ENCODE assay signal across 1 cellular context in the genomic region with DNA sequence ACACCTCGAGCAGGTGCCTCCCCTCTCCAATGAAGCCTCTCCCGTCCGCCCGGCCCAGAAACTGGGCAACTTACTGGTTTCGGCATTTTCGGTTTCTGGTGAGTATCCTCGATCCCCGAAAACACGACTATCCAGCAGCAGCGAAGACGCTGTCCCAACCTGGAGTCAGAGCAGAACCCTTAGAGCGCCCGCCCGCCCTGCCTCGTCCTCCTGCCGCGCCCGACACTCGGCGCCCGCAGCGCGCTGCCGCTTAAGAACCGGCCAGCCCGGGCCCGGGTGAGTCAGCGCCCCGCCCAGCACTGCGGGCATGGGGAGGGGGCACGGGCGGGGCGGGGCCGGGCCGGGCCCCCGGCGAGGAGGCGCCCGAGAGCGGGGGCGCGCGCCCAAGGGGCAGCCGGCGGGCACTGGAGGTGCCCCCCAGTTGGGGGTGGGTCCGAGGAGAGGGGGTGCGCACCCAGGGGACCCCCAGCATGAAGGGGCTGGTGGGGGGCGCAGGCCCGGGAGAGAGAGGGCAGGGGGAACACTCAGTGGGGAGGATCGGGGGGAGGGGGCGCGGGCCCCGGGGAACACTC.
TF ChIP-seq lines count a peak whose summit lies in the region.

No MANE protein-coding gene starts in this region.

TF ChIP-seq in GM12878, 131 proteins besides CTCF, POLR2A, EP300 and RAD21 (continued from another document and continues in another):
- TF ChIP-seq, protein P1, sequence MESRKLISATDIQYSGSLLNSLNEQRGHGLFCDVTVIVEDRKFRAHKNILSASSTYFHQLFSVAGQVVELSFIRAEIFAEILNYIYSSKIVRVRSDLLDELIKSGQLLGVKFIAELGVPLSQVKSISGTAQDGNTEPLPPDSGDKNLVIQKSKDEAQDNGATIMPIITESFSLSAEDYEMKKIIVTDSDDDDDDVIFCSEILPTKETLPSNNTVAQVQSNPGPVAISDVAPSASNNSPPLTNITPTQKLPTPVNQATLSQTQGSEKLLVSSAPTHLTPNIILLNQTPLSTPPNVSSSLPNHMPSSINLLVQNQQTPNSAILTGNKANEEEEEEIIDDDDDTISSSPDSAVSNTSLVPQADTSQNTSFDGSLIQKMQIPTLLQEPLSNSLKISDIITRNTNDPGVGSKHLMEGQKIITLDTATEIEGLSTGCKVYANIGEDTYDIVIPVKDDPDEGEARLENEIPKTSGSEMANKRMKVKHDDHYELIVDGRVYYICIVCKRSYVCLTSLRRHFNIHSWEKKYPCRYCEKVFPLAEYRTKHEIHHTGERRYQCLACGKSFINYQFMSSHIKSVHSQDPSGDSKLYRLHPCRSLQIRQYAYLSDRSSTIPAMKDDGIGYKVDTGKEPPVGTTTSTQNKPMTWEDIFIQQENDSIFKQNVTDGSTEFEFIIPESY (IDR thresholded peaks at IDR 0.05), result no peak
- no peak for TF ChIP-seq ASH2L (IDR thresholded peaks at IDR 0.05; ENCODE audit: borderline replicate concordance, low read depth)
- TF ChIP-seq, protein P2, sequence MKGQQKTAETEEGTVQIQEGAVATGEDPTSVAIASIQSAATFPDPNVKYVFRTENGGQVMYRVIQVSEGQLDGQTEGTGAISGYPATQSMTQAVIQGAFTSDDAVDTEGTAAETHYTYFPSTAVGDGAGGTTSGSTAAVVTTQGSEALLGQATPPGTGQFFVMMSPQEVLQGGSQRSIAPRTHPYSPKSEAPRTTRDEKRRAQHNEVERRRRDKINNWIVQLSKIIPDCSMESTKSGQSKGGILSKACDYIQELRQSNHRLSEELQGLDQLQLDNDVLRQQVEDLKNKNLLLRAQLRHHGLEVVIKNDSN (IDR thresholded peaks at IDR 0.05; ENCODE audit: borderline replicate concordance, extremely low read length, insufficient read depth, low read depth, low read length), result no peak
- TF ChIP-seq EZH2 (IDR thresholded peaks at IDR 0.05; ENCODE audit: borderline replicate concordance, control insufficient read depth, low read depth, low read length), result no peak
- peak; percentile 84; the same call in 1 of the 2 replicates for TF ChIP-seq TAF1 (IDR thresholded peaks at IDR 0.05; ENCODE audit: borderline replicate concordance, low read depth, low read length)
- TF ChIP-seq ZNF24 (IDR thresholded peaks at IDR 0.05), result 0 out of 2 replicates have a peak, but pooled peaks have one; percentile 24
- TF ChIP-seq FOS (IDR thresholded peaks at IDR 0.05; ENCODE audit: borderline replicate concordance, extremely low read depth, insufficient read length), result no peak
- peak; percentile 50; the same call in 1 of the 2 replicates for TF ChIP-seq DPF2 (IDR thresholded peaks at IDR 0.05)
- TF ChIP-seq POLR2AphosphoS5 (IDR thresholded peaks at IDR 0.05; ENCODE audit: low read length), result peak; percentile 94
- TF ChIP-seq SIX5 (IDR thresholded peaks at IDR 0.05; ENCODE audit: low read depth, low read length, severe bottlenecking), result no peak
- TF ChIP-seq BCL11A (IDR thresholded peaks at IDR 0.05; ENCODE audit: low read depth, low read length), result no peak
- TF ChIP-seq E2F4 (IDR thresholded peaks at IDR 0.05; ENCODE audit: low read depth, low read length), result no peak
- TF ChIP-seq RFX5 (IDR thresholded peaks at IDR 0.05; ENCODE audit: low read depth, low read length), result no peak
- no peak for TF ChIP-seq STAT3 (IDR thresholded peaks at IDR 0.05; ENCODE audit: low read depth, low read length)
- TF ChIP-seq CHD1 (IDR thresholded peaks at IDR 0.05; ENCODE audit: low read depth, low read length), result no peak
- no peak for TF ChIP-seq JUND (IDR thresholded peaks at IDR 0.05; ENCODE audit: low read depth, low read length)
- TF ChIP-seq, protein P3, sequence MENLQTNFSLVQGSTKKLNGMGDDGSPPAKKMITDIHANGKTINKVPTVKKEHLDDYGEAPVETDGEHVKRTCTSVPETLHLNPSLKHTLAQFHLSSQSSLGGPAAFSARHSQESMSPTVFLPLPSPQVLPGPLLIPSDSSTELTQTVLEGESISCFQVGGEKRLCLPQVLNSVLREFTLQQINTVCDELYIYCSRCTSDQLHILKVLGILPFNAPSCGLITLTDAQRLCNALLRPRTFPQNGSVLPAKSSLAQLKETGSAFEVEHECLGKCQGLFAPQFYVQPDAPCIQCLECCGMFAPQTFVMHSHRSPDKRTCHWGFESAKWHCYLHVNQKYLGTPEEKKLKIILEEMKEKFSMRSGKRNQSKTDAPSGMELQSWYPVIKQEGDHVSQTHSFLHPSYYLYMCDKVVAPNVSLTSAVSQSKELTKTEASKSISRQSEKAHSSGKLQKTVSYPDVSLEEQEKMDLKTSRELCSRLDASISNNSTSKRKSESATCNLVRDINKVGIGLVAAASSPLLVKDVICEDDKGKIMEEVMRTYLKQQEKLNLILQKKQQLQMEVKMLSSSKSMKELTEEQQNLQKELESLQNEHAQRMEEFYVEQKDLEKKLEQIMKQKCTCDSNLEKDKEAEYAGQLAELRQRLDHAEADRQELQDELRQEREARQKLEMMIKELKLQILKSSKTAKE (IDR thresholded peaks at IDR 0.05; ENCODE audit: low read depth, poor library complexity, severe bottlenecking), result no peak
- TF ChIP-seq RUNX3 (IDR thresholded peaks at IDR 0.05; ENCODE audit: low read length), result no peak
- 0 out of 2 replicates have a peak, but pooled peaks have one; percentile 31 for TF ChIP-seq CBFB (IDR thresholded peaks at IDR 0.05; ENCODE audit: low read depth)
- no peak for TF ChIP-seq MEF2A (IDR thresholded peaks at IDR 0.05; ENCODE audit: insufficient read depth, low read depth, low read length)
- TF ChIP-seq ATF2 (IDR thresholded peaks at IDR 0.05; ENCODE audit: low read length), result no peak
- TF ChIP-seq MTA2 (IDR thresholded peaks at IDR 0.05; ENCODE audit: low read depth), result no peak
- TF ChIP-seq CHD4 (IDR thresholded peaks at IDR 0.05), result no peak
- TF ChIP-seq TCF12 (IDR thresholded peaks at IDR 0.05; ENCODE audit: low read depth, low read length), result peak; percentile 63; the same call in 1 of the 2 replicates
- TF ChIP-seq, protein P4, sequence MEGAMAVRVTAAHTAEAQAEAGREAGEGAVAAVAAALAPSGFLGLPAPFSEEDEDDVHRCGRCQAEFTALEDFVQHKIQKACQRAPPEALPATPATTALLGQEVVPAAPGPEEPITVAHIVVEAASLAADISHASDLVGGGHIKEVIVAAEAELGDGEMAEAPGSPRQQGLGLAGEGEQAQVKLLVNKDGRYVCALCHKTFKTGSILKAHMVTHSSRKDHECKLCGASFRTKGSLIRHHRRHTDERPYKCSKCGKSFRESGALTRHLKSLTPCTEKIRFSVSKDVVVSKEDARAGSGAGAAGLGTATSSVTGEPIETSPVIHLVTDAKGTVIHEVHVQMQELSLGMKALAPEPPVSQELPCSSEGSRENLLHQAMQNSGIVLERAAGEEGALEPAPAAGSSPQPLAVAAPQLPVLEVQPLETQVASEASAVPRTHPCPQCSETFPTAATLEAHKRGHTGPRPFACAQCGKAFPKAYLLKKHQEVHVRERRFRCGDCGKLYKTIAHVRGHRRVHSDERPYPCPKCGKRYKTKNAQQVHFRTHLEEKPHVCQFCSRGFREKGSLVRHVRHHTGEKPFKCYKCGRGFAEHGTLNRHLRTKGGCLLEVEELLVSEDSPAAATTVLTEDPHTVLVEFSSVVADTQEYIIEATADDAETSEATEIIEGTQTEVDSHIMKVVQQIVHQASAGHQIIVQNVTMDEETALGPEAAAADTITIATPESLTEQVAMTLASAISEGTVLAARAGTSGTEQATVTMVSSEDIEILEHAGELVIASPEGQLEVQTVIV (IDR thresholded peaks at IDR 0.05; ENCODE audit: borderline replicate concordance, partially characterized antibody), result no peak
- TF ChIP-seq, protein P5, sequence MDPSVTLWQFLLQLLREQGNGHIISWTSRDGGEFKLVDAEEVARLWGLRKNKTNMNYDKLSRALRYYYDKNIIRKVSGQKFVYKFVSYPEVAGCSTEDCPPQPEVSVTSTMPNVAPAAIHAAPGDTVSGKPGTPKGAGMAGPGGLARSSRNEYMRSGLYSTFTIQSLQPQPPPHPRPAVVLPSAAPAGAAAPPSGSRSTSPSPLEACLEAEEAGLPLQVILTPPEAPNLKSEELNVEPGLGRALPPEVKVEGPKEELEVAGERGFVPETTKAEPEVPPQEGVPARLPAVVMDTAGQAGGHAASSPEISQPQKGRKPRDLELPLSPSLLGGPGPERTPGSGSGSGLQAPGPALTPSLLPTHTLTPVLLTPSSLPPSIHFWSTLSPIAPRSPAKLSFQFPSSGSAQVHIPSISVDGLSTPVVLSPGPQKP (IDR thresholded peaks at IDR 0.05; ENCODE audit: low read depth, low read length), result no peak
- TF ChIP-seq CBX3 (IDR thresholded peaks at IDR 0.05; ENCODE audit: borderline replicate concordance, low read depth), result no peak
- TF ChIP-seq, protein P6, sequence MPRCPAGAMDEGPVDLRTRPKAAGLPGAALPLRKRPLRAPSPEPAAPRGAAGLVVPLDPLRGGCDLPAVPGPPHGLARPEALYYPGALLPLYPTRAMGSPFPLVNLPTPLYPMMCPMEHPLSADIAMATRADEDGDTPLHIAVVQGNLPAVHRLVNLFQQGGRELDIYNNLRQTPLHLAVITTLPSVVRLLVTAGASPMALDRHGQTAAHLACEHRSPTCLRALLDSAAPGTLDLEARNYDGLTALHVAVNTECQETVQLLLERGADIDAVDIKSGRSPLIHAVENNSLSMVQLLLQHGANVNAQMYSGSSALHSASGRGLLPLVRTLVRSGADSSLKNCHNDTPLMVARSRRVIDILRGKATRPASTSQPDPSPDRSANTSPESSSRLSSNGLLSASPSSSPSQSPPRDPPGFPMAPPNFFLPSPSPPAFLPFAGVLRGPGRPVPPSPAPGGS (IDR thresholded peaks at IDR 0.05; ENCODE audit: borderline replicate concordance, insufficient read depth, low read depth, low read length, poor library complexity, severe bottlenecking), result no peak
- TF ChIP-seq, protein P7, sequence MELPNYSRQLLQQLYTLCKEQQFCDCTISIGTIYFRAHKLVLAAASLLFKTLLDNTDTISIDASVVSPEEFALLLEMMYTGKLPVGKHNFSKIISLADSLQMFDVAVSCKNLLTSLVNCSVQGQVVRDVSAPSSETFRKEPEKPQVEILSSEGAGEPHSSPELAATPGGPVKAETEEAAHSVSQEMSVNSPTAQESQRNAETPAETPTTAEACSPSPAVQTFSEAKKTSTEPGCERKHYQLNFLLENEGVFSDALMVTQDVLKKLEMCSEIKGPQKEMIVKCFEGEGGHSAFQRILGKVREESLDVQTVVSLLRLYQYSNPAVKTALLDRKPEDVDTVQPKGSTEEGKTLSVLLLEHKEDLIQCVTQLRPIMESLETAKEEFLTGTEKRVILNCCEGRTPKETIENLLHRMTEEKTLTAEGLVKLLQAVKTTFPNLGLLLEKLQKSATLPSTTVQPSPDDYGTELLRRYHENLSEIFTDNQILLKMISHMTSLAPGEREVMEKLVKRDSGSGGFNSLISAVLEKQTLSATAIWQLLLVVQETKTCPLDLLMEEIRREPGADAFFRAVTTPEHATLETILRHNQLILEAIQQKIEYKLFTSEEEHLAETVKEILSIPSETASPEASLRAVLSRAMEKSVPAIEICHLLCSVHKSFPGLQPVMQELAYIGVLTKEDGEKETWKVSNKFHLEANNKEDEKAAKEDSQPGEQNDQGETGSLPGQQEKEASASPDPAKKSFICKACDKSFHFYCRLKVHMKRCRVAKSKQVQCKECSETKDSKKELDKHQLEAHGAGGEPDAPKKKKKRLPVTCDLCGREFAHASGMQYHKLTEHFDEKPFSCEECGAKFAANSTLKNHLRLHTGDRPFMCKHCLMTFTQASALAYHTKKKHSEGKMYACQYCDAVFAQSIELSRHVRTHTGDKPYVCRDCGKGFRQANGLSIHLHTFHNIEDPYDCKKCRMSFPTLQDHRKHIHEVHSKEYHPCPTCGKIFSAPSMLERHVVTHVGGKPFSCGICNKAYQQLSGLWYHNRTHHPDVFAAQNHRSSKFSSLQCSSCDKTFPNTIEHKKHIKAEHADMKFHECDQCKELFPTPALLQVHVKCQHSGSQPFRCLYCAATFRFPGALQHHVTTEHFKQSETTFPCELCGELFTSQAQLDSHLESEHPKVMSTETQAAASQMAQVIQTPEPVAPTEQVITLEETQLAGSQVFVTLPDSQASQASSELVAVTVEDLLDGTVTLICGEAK (IDR thresholded peaks at IDR 0.05; ENCODE audit: borderline replicate concordance), result no peak
- TF ChIP-seq BHLHE40 (IDR thresholded peaks at IDR 0.05; ENCODE audit: borderline replicate concordance in 1 of 2, low read depth in 2 of 2, low read length in 1 of 2), result peak; percentile 52 to 79; a peak in 3 of 4 replicates
- TF ChIP-seq, protein P8, sequence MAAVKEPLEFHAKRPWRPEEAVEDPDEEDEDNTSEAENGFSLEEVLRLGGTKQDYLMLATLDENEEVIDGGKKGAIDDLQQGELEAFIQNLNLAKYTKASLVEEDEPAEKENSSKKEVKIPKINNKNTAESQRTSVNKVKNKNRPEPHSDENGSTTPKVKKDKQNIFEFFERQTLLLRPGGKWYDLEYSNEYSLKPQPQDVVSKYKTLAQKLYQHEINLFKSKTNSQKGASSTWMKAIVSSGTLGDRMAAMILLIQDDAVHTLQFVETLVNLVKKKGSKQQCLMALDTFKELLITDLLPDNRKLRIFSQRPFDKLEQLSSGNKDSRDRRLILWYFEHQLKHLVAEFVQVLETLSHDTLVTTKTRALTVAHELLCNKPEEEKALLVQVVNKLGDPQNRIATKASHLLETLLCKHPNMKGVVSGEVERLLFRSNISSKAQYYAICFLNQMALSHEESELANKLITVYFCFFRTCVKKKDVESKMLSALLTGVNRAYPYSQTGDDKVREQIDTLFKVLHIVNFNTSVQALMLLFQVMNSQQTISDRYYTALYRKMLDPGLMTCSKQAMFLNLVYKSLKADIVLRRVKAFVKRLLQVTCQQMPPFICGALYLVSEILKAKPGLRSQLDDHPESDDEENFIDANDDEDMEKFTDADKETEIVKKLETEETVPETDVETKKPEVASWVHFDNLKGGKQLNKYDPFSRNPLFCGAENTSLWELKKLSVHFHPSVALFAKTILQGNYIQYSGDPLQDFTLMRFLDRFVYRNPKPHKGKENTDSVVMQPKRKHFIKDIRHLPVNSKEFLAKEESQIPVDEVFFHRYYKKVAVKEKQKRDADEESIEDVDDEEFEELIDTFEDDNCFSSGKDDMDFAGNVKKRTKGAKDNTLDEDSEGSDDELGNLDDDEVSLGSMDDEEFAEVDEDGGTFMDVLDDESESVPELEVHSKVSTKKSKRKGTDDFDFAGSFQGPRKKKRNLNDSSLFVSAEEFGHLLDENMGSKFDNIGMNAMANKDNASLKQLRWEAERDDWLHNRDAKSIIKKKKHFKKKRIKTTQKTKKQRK (IDR thresholded peaks at IDR 0.05; ENCODE audit: low read depth, low read length), result no peak
- TF ChIP-seq FOXM1 (IDR thresholded peaks at IDR 0.05; ENCODE audit: low read depth, low read length), result no peak
- no peak for TF ChIP-seq ZSCAN29 (IDR thresholded peaks at IDR 0.05)
